In genomic region chr5:148803451-148803850, GRCh38 we compare ENCODE assay signal across 1 cellular context. TPM values are rescaled to one million over a fixed set of nuclear protein-coding genes. Genes with fewer than 3 reads are reported as not detected.
"Had no signal": no experiment of that assay in that cellular context is flagged by ENCODE, and none has a peak within 500 bp of the region (broad histone marks: within the 10 kb centered on the region; RNA-seq: fewer than 3 reads in every experiment).

No MANE protein-coding gene starts in this region.

RNA-seq across cellular contexts. Expression of gene ADRB2, which starts 23.0 kb away (rescaled TPM):
- polyA plus RNA-seq: neural cell had no signal
